In genomic region chr17:45316271-45317112, GRCh38 we compare ENCODE assay signal across 8 cellular contexts. TPM values are rescaled to one million over a fixed set of nuclear protein-coding genes. Genes with fewer than 3 reads are reported as not detected.
DNase-seq lines count a peak whose midpoint lies in the region; ATAC-seq and TF ChIP-seq lines count a peak whose summit lies in the region.

TSS of gene MAP3K14 (minus strand) at chr17:45317020. CDS start at chr17:45290745, 26,275 bp downstream.

- intact Hi-C loops in Panc1 (cut with micrococcal nuclease; ENCODE audit: unreplicated experiment) = loop anchor here (5.0 kb wide), 1 partner anchor 66 kb away; no protein-coding TSS in a partner anchor
- intact Hi-C loops in upper lobe of right lung (cut with DNase I) = no loop called here

- H3K9me3 ChIP-seq in Panc1 (ENCODE audit: control insufficient read depth, insufficient read depth, low read depth, low read length) (no peaks in the 10 kb centered on the region), upper lobe of right lung (no peaks in the 10 kb centered on the region)

- POLR2A ChIA-PET in Panc1 (lab: Charles Lee) = interaction anchor here (0.7 to 1.1 kb wide), 5 partner anchors 60 to 165 kb away, joined by 3 to 6 read pairs (median 3); no protein-coding TSS in a partner anchor

- H3K4me3 ChIP-seq in AG09309 (ENCODE audit: control insufficient read depth, low read depth, low read length) (peak within 1 kb of the TSS; percentile 95), Panc1 (ENCODE audit: low read depth in 2 of 2, low read length in 2 of 2) (peak within 1 kb of the TSS; percentile 94 to 98), fibroblast of pulmonary artery (replicated peaks; ENCODE audit: low read depth, low read length) (peak within 1 kb of the TSS; percentile 84), upper lobe of right lung (peak within 1 kb of the TSS; percentile 91)

- CTCF ChIA-PET in Panc1 (lab: Charles Lee) = interaction anchor here (0.6 to 1.2 kb wide), 3 partner anchors 16 to 167 kb away, joined by 3 to 8 read pairs (median 5); no protein-coding TSS in a partner anchor

- no TSS peak for BruUV-seq in Panc1 (replicated peaks; lab: Mats Ljungman, UMichigan)

- H3K27me3 ChIP-seq in Panc1 (ENCODE audit: control insufficient read depth, insufficient read depth, low read length) = no peaks in the 10 kb centered on the region
- H3K27me3 ChIP-seq in upper lobe of right lung = no peaks in the 10 kb centered on the region

- peaks cover 7% of the 10 kb centered on the region for H3K27me3 Mint-ChIP-seq in nephron progenitor cell (ENCODE audit: low read depth, poor library complexity)

- H3K36me3 ChIP-seq in Panc1 (ENCODE audit: control insufficient read depth, insufficient read depth, low read length) (peaks cover 8% of the 10 kb centered on the region), upper lobe of right lung (no peaks in the 10 kb centered on the region)

- H3K4me1 Mint-ChIP-seq in nephron progenitor cell = peaks cover 84% of the 10 kb centered on the region

- H3K4me3 Mint-ChIP-seq in nephron progenitor cell = peak within 1 kb of the TSS; percentile 90

- H3K4me1 ChIP-seq in Panc1 (ENCODE audit: control insufficient read depth, insufficient read depth, low read length) (peaks cover 55% of the 10 kb centered on the region), upper lobe of right lung (peaks cover 63% of the 10 kb centered on the region)

- H3K27ac ChIP-seq in Panc1 (ENCODE audit: low read length) = peak within 1 kb of the TSS; percentile 99
- peak within 1 kb of the TSS; percentile 94 for H3K27ac ChIP-seq in upper lobe of right lung

- H3K27ac Mint-ChIP-seq in nephron progenitor cell = peak within 1 kb of the TSS; percentile 93

- H3K36me3 Mint-ChIP-seq in nephron progenitor cell (ENCODE audit: low read depth) = no peaks in the 10 kb centered on the region

- ATAC-seq in GM18858 (IDR thresholded peaks at IDR 0.05; ENCODE audit: unreplicated experiment) (peak; percentile 17), HG03439 (IDR thresholded peaks at IDR 0.05; ENCODE audit: unreplicated experiment) (peak; percentile 28), Panc1 (peak; percentile 57), upper lobe of right lung (peak; percentile 71)

- no peak for TF ChIP-seq CTCF in AG09309 (IDR thresholded peaks at IDR 0.05; ENCODE audit: control insufficient read depth, insufficient read depth, low read depth, low read length, missing control alignments)
- TF ChIP-seq CTCF in Panc1 (IDR thresholded peaks at IDR 0.05) = no peak
- no peak for TF ChIP-seq CTCF in fibroblast of pulmonary artery (IDR thresholded peaks at IDR 0.05; ENCODE audit: low read length, missing control alignments)
- TF ChIP-seq CTCF in nephron progenitor cell (IDR thresholded peaks at IDR 0.05) = no peak
- no peak for TF ChIP-seq CTCF in upper lobe of right lung (IDR thresholded peaks at IDR 0.05)

- in situ Hi-C loops in Panc1 (cut with HindIII; ENCODE audit: low pct_unique_long_range_greater_than_20kb, low sequenced_read_pairs) = no loop called here

- H3K9me3 Mint-ChIP-seq in nephron progenitor cell = no peaks in the 10 kb centered on the region

- no peak for DNase-seq in AG09309 (ENCODE audit: low read depth)
- DNase-seq in Panc1 (ENCODE audit: low read depth, low spot score) = no peak
- peak; percentile 64 for DNase-seq in activated effector memory CD4-positive, alpha-beta T cell treated with Interleukin-2 at 50 U/mL for 16 hours
- peak; percentile 75 for DNase-seq in fibroblast of pulmonary artery (ENCODE audit: low read depth)
- DNase-seq in nephron progenitor cell = peak; percentile 85
- peak; percentile 92 for DNase-seq in upper lobe of right lung

RNA-seq across cellular contexts. Expression of gene MAP3K14, which starts in this region (rescaled TPM):
- total RNA-seq in Panc1 (2021; ENCODE audit: unreplicated experiment) (80.8 TPM), upper lobe of right lung (9.9 TPM)
- 60.3 TPM for polyA plus RNA-seq in Panc1 (2012; ENCODE audit: insufficient read length)

Comparison
In these comparisons a context has a peak if more than half of its experiments do, and no peak if none do; other contexts are left out.
1. DNase-seq: peak in activated effector memory CD4-positive, alpha-beta T cell treated with Interleukin-2 at 50 U/mL for 16 hours (single experiment), fibroblast of pulmonary artery (single experiment), nephron progenitor cell (single experiment) and upper lobe of right lung (single experiment); none in AG09309 (single experiment) and Panc1 (single experiment).
2. ATAC-seq: peak in every context shown above with its lines; median percentile 71 in upper lobe of right lung; 57 in Panc1; 28 in HG03439; 17 in GM18858.
3. Peak in every context shown above with its lines, with median percentiles within 50 percentile points of each other: H3K4me3 ChIP-seq.